In the genomic region with DNA sequence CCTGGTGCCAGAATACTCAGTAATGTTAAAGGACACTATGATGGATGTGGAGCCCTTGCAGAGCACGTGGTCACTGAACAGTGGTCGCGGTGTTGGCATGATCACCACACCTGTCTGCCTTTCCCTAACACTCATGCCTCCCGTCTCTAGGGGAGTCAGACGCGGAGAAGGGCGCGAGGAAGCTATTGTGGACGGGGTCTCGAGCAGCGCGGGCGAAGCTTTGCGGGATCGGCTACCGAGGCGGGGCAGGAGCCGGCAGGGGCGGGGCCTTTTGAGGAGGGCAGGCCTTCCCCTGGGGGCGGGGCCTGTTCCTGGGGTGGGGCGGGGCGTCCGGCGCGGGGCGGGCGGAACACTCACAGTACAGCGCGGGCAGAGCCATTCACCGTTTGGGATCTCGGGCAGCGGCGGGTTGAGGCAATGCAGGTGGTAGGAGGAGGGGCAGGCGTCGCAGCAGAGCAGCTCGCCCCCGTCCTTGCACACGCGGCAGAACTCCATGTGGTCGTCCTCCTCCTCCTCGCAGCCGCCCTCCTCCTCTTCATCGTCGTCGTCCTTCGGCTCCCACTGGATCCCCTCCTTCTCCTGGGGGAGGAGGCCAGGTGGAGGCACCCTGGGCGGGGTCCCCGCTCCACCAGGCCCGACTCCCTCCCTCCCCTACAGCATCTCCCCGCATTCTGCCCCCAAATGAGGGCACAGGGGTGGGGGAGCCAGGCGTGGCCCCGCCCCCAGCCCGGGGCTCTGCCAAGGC, we compare ENCODE assay signal across 8 cellular contexts. TPM values are rescaled to one million over a fixed set of nuclear protein-coding genes. Genes with fewer than 3 reads are reported as not detected.
DNase-seq lines count a peak whose midpoint lies in the region; ATAC-seq and TF ChIP-seq lines count a peak whose summit lies in the region.
"Had no signal": no experiment of that assay in that cellular context is flagged by ENCODE, and none has a peak within 500 bp of the region (broad histone marks: within the 10 kb centered on the region; RNA-seq: fewer than 3 reads in every experiment).

No MANE protein-coding gene starts in this region.

- no peak overlapping the region for H3K4me3 ChIP-seq in astrocyte of the spinal cord (ENCODE audit: low read depth, low read length)
- H3K4me3 ChIP-seq: PC-9 had no signal

- TF ChIP-seq CTCF in astrocyte of the spinal cord (IDR thresholded peaks at IDR 0.05; ENCODE audit: low read depth, low read length), result no peak

- in situ Hi-C loops in astrocyte of the spinal cord (cut with HindIII; ENCODE audit: low sequenced_read_pairs), result no loop called here

- DNase-seq in HPDE6-E6E7 (ENCODE audit: extremely low spot score) (peak; percentile 79), T-helper 22 cell (ENCODE audit: low read depth) (peak; percentile 21), astrocyte of the spinal cord (ENCODE audit: low read depth, low spot score) (peak; percentile 13), left lobe of liver (ENCODE audit: low spot score) (no peak), NCI-H1694 (lab: John Stamatoyannopoulos, UW) (no peak)
- peak; percentile 30 to 34 for DNase-seq in stimulated activated CD8-positive, alpha-beta memory T cell treated with anti-CD3 and anti-CD28 coated beads, Interleukin-15, amount 100 ng/mL, for 4 hours (ENCODE audit: low read depth in 2 of 2)

- ATAC-seq in left lobe of liver, result peak; percentile 69
- ATAC-seq in HG03439 (IDR thresholded peaks at IDR 0.05; ENCODE audit: unreplicated experiment), result no peak

RNA-seq across cellular contexts. Expression of a gene that starts 31.5 kb away (rescaled TPM):
- 0.08 TPM for total RNA-seq in left lobe of liver

RNA-seq across cellular contexts. Expression of a gene that starts 50.7 kb away (rescaled TPM):
- 109 TPM for total RNA-seq in left lobe of liver

RNA-seq across cellular contexts. Expression of a gene that starts 57.2 kb away (rescaled TPM):
- 17.7 TPM for total RNA-seq in left lobe of liver

Comparison
In these comparisons a context has a peak if more than half of its experiments do, and no peak if none do; other contexts are left out.
1. DNase-seq: peak in HPDE6-E6E7 (single experiment), T-helper 22 cell (single experiment), astrocyte of the spinal cord (single experiment) and stimulated activated CD8-positive, alpha-beta memory T cell treated with anti-CD3 and anti-CD28 coated beads, Interleukin-15, amount 100 ng/mL, for 4 hours (2 of 2); none in left lobe of liver (single experiment) and NCI-H1694 (single experiment).